Comparison of ENCODE assay signal across 11 cellular contexts in the genomic region with DNA sequence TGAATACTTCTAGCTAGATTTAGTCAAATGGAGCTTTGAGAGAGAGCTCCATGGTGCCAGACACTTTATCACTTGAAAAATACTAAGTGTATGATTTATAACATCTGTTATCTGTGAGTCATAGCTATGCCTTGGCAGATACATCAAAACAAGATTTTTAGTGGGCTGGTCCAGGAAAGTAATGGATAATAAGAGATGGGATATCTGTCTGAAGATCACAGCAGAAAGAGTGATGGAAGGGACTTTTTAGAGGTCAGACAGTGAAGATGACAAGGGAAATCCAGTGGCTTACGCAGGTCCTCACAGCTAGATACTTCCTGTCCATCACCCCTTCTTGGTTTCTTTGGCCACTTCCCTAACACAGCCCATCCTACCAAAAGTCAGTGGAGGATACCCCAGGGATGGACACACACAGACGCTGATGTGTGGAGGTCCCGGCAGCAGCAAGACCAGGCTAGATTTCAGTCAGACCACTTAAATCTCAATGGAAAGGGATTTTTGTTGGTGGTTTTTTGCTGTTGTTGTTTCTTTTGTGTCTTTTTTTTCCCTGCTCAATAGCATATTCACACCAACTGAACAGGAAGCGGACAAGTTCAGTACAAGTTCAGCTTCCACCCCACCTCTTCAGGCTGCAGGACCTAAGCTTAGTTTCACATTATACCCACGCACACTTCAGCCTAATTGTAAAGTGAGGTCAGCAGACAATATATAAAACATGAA.
A peak's percentile ranks its signal among the peaks of the same experiment; 100 is the strongest.
DNase-seq lines count a peak whose midpoint lies in the region; ATAC-seq, FAIRE-seq and TF ChIP-seq lines count a peak whose summit lies in the region.
"Had no signal": no experiment of that assay in that cellular context is flagged by ENCODE, and none has a peak within 500 bp of the region (broad histone marks: within the 10 kb centered on the region; RNA-seq: fewer than 3 reads in every experiment).

No MANE protein-coding gene starts in this region.

- H4K5ac ChIP-seq in IMR-90 (ENCODE audit: low read depth, low read length): 0 out of 2 replicates have a peak overlapping the region, but pooled peaks have one; percentile 2

- intact Hi-C loops in CD14-positive monocyte (cut with micrococcal nuclease) (no loop called here), IMR-90 (cut with micrococcal nuclease) (loop anchor here (5.0 kb wide), 1 partner anchor 78 kb away; no protein-coding TSS in a partner anchor), lower leg skin (cut with DNase I; ENCODE audit: low total_unique reads) (no loop called here)

- H2BK5ac ChIP-seq in IMR-90 (ENCODE audit: low read depth, low read length, poor library complexity, severe bottlenecking): no peak overlapping the region

- peak overlapping the region; percentile 69; the same call in 1 of the 2 replicates for H2BK20ac ChIP-seq in IMR-90 (ENCODE audit: low read depth, low read length)

- no peaks in the 10 kb centered on the region for H3K36me3 ChIP-seq in IMR-90 (ENCODE audit: control insufficient read depth, insufficient read depth, low read length)
- H3K36me3 ChIP-seq: WERI-Rb-1 had no signal

- H3K4me1 Mint-ChIP-seq in CD14-positive monocyte: peaks cover 37% of the 10 kb centered on the region

- no peaks in the 10 kb centered on the region for H3K79me1 ChIP-seq in IMR-90 (ENCODE audit: low read depth in 1 of 2, low read length in 2 of 2)

- peaks cover 1 to 10% (median 6%) of the 10 kb centered on the region in 3 donors for H3K27me3 Mint-ChIP-seq in CD14-positive monocyte (ENCODE audit: low read depth in 3 of 3)

- CTCF ChIA-PET in IMR-90 (lab: Yijun Ruan, JAX): interaction anchor here (0.6 kb wide), 1 partner anchor 226 kb away, joined by 3 read pairs; no protein-coding TSS in a partner anchor

- POLR2A ChIA-PET in IMR-90 (lab: Charles Lee; ENCODE audit: unreplicated experiment): no interaction called here

- in situ Hi-C loops in IMR-90 (cut with MboI; ENCODE audit: low sequenced_read_pairs): no loop called here

- peak overlapping the region; percentile 61 for H2AK5ac ChIP-seq in IMR-90 (ENCODE audit: low read depth, low read length)

- no peaks in the 10 kb centered on the region for H3K27me3 ChIP-seq in IMR-90 (ENCODE audit: control insufficient read depth, insufficient read depth, low read length)

- no peak overlapping the region for H3K23ac ChIP-seq in IMR-90 (ENCODE audit: low read depth, low read length)

- H3K4me2 ChIP-seq in IMR-90 (ENCODE audit: low read depth, low read length): no peak overlapping the region

- TF ChIP-seq POLR2A in IMR-90 (IDR thresholded peaks at IDR 0.05; ENCODE audit: low read depth, low read length) (no peak), lower leg skin (IDR thresholded peaks at IDR 0.05) (no peak), GM12892 (IDR thresholded peaks at IDR 0.05; ENCODE audit: low read depth, low read length) (no peak)

- peak overlapping the region in 5 of 7 donors; percentile 12 to 85 (median 37) for H3K27ac Mint-ChIP-seq in CD14-positive monocyte

- H3K27ac ChIP-seq in IMR-90 (ENCODE audit: insufficient read depth, low read length) (no peak overlapping the region), cingulate gyrus (ENCODE audit: low read depth, low read length) (peak overlapping the region; percentile 66)
- H3K27ac ChIP-seq: WERI-Rb-1 had no signal

- H2AK9ac ChIP-seq in IMR-90 (replicated peaks; ENCODE audit: low read depth, low read length, poor library complexity): no peak overlapping the region

- no CpG with 5 or more reads among the region's 5 CpGs for WGBS in IMR-90 (ENCODE audit: extremely low coverage in 2 of 2, insufficient read length in 1 of 2), 2 experiments
- 68 to 73% methylated on average over 5 of the region's 5 CpGs for WGBS in lower leg skin, 2 donors

- no peak overlapping the region for H3K14ac ChIP-seq in IMR-90 (replicated peaks; ENCODE audit: low read depth, low read length)

- H2AFZ ChIP-seq in IMR-90 (replicated peaks; ENCODE audit: low read length, poor library complexity): no peak overlapping the region

- TF ChIP-seq RAD21 in IMR-90 (IDR thresholded peaks at IDR 0.05; ENCODE audit: low read length): no peak

- DNase-seq in CD14-positive monocyte (ENCODE audit: low spot score): no peak
- peak; percentile 60 for DNase-seq in IMR-90
- DNase-seq in lung microvascular endothelial cell (ENCODE audit: low read depth in 2 of 2): peak; percentile 80 to 84
- no peak for DNase-seq in SW 1271 (lab: John Stamatoyannopoulos, UW)
- no peak for DNase-seq in lower leg skin (ENCODE audit: low spot score in 2 of 2)
- DNase-seq in activated CD4-positive, alpha-beta T cell treated with anti-CD3 and anti-CD28 coated beads for 1 hour: no peak
- DNase-seq in GM12892 (ENCODE audit: insufficient read length): no peak
- DNase-seq: aorta; stimulated activated naive CD4-positive, alpha-beta T cell had no signal

- H4K20me1 ChIP-seq in IMR-90 (ENCODE audit: insufficient read depth, low read length): no peaks in the 10 kb centered on the region

- no peaks in the 10 kb centered on the region for H3K9me3 Mint-ChIP-seq in CD14-positive monocyte

- no peaks in the 10 kb centered on the region for H3K36me3 Mint-ChIP-seq in CD14-positive monocyte

- no peak overlapping the region for H3K4me3 Mint-ChIP-seq in CD14-positive monocyte

- H3K9me1 ChIP-seq in IMR-90 (ENCODE audit: insufficient read depth, low read length): peaks cover 8% of the 10 kb centered on the region; the same call in 1 of the 2 replicates

- FAIRE-seq in GM12892 (lab: Jason Lieb, UNC): no peak

- no TSS peak for BruUV-seq in IMR-90 (replicated peaks; lab: Mats Ljungman, UMichigan)

- H3K9ac ChIP-seq in IMR-90 (ENCODE audit: low read depth, low read length): no peak overlapping the region

- H3K4me3 ChIP-seq in IMR-90 (ENCODE audit: insufficient read depth, low read depth, low read length) (no peak overlapping the region), lower leg skin (ENCODE audit: low read depth, poor library complexity, severe bottlenecking) (no peak overlapping the region)

- TF ChIP-seq CTCF in CD14-positive monocyte (IDR thresholded peaks at IDR 0.05) (no peak), IMR-90 (conservative IDR thresholded peaks at IDR 0.05; ENCODE audit: low read depth, low read length) (no peak), lower leg skin (IDR thresholded peaks at IDR 0.05) (no peak)

- peaks cover 4% of the 10 kb centered on the region; the same call in 1 of the 2 replicates for H3K4me1 ChIP-seq in IMR-90 (ENCODE audit: control insufficient read depth, insufficient read depth, low read length)

- H3K9me3 ChIP-seq in IMR-90 (ENCODE audit: control insufficient read depth, insufficient read depth, low read length): no peaks in the 10 kb centered on the region

- 0 out of 2 replicates have a peak overlapping the region, but pooled peaks have one; percentile 13 for H3K18ac ChIP-seq in IMR-90 (ENCODE audit: low read depth, low read length)

- H3K56ac ChIP-seq in IMR-90 (ENCODE audit: extremely low read depth, insufficient read depth, low read length): no peak overlapping the region

- peak overlapping the region; percentile 53; the same call in 1 of the 2 replicates for H4K91ac ChIP-seq in IMR-90 (ENCODE audit: insufficient read depth, low read depth, low read length)

- H2BK120ac ChIP-seq in IMR-90 (ENCODE audit: low read depth, low read length): peak overlapping the region; percentile 4; the same call in 1 of the 2 replicates

- H4K8ac ChIP-seq in IMR-90 (ENCODE audit: low read depth in 2 of 2, low read length in 2 of 2): peak overlapping the region in 1 of 2 experiments; percentile 70; a peak in 1 of 4 replicates

- dilution Hi-C loops in IMR-90 (cut with HindIII; ENCODE audit: low sequenced_read_pairs, unreplicated experiment): no loop called here

- peak overlapping the region; percentile 25; the same call in 1 of the 2 replicates for H3K4ac ChIP-seq in IMR-90 (ENCODE audit: low read depth, low read length)

- H2BK15ac ChIP-seq in IMR-90 (ENCODE audit: low read depth, low read length): peak overlapping the region; percentile 66; the same call in 1 of the 3 replicates

- no peak for ATAC-seq in IMR-90 (ENCODE audit: low read depth)

TF ChIP-seq in IMR-90, 13 proteins besides CTCF, POLR2A, EP300 and RAD21:
- TF ChIP-seq SMC3 (IDR thresholded peaks at IDR 0.05; ENCODE audit: low read depth, low read length) (no peak), FOS (IDR thresholded peaks at IDR 0.05; ENCODE audit: low read depth, low read length) (peak; percentile 45; the same call in 1 of the 2 replicates)

Comparison
In these comparisons a context has a peak if more than half of its experiments do, and no peak if none do; other contexts are left out.
1. DNase-seq: peak in IMR-90 (single experiment) and lung microvascular endothelial cell (2 of 2); none in CD14-positive monocyte (single experiment), SW 1271 (0 of 2), lower leg skin (0 of 2), activated CD4-positive, alpha-beta T cell treated with anti-CD3 and anti-CD28 coated beads for 1 hour (single experiment) and GM12892 (single experiment).